ENCODE assay signal across 8 cellular contexts in genomic region chrX:100768679-100769338, GRCh38. TPM values are rescaled to one million over a fixed set of nuclear protein-coding genes. Genes with fewer than 3 reads are reported as not detected.
DNase-seq lines count a peak whose midpoint lies in the region; ATAC-seq and TF ChIP-seq lines count a peak whose summit lies in the region.

No MANE protein-coding gene starts in this region.

- DNase-seq in GM10248 (ENCODE audit: extremely low spot score) (peak; percentile 62), NCI-H82 treated with DMSO at 0.1 percent for 48 hours (lab: John Stamatoyannopoulos, UW; ENCODE audit: unreplicated experiment) (peak; percentile 22), endothelial cell (ENCODE audit: low spot score) (peak; percentile 79), myocyte (ENCODE audit: low read depth) (peak; percentile 61)
- DNase-seq in activated CD8-positive, alpha-beta memory T cell treated with anti-CD3 and anti-CD28 coated beads for 4 hours (ENCODE audit: low read depth in 2 of 2): peak; percentile 70 to 80
- peak; percentile 55 to 66 for DNase-seq in stimulated activated CD8-positive, alpha-beta memory T cell treated with anti-CD3 and anti-CD28 coated beads, Interleukin-7, amount 100 ng/mL, for 48 hours (ENCODE audit: extremely low read depth in 1 of 2, low read depth in 1 of 2)

- CTCF ChIA-PET in GM10248 (lab: Yijun Ruan, JAX): interaction anchor here (0.6 to 5.0 kb wide), 35 partner anchors 9 to 271 kb away, joined by 3 to 104 read pairs (median 4); no protein-coding TSS in a partner anchor

- peaks cover 1% of the 10 kb centered on the region for H3K27me3 Mint-ChIP-seq in endothelial cell (ENCODE audit: unreplicated experiment)

- no peaks in the 10 kb centered on the region for H3K9me3 Mint-ChIP-seq in endothelial cell (ENCODE audit: unreplicated experiment)

- no peak overlapping the region for H3K4me3 Mint-ChIP-seq in endothelial cell (ENCODE audit: unreplicated experiment)

- TF ChIP-seq CTCF in GM10248 (IDR thresholded peaks at IDR 0.05; ENCODE audit: control extremely low read depth, extremely low read depth, low read depth, missing control alignments) (peak; percentile 89), endothelial cell (IDR thresholded peaks at IDR 0.05; ENCODE audit: unreplicated experiment) (peak; percentile 99)

- POLR2A ChIA-PET in GM10248 (lab: Yijun Ruan, JAX): no interaction called here

- ATAC-seq in HG03571 (IDR thresholded peaks at IDR 0.05; ENCODE audit: unreplicated experiment) (peak; percentile 44), HG03439 (IDR thresholded peaks at IDR 0.05; ENCODE audit: unreplicated experiment) (no peak)

- H3K27ac Mint-ChIP-seq in endothelial cell (ENCODE audit: unreplicated experiment): no peak overlapping the region

- H3K36me3 Mint-ChIP-seq in endothelial cell (ENCODE audit: low read depth, unreplicated experiment): no peaks in the 10 kb centered on the region

- H3K4me1 Mint-ChIP-seq in endothelial cell (ENCODE audit: unreplicated experiment): no peaks in the 10 kb centered on the region

RNA-seq across cellular contexts. Expression of gene SYTL4, which starts 36.9 kb away (rescaled TPM):
- 3.9 TPM for total RNA-seq in endothelial cell (ENCODE audit: unreplicated experiment)
- total RNA-seq in myocyte: 0.88 and 0.99 TPM in 2 replicates
- 3.1 TPM for polyA plus RNA-seq in myocyte (2012)

RNA-seq across cellular contexts. Expression of gene CSTF2, which starts 51.4 kb away (rescaled TPM):
- 19.3 TPM for total RNA-seq in endothelial cell (ENCODE audit: unreplicated experiment)
- total RNA-seq in myocyte: 11.4 and 11.7 TPM in 2 replicates
- polyA plus RNA-seq in myocyte (2012): 9.8 TPM

Comparison
In these comparisons a context has a peak if more than half of its experiments do, and no peak if none do; other contexts are left out.
1. DNase-seq: peak in every context shown above with its lines; median percentile 79 in endothelial cell; 75 in activated CD8-positive, alpha-beta memory T cell treated with anti-CD3 and anti-CD28 coated beads for 4 hours; 62 in GM10248; 61 in myocyte; 60 in stimulated activated CD8-positive, alpha-beta memory T cell treated with anti-CD3 and anti-CD28 coated beads, Interleukin-7, amount 100 ng/mL, for 48 hours; 22 in NCI-H82 treated with DMSO at 0.1 percent for 48 hours.